ENCODE assay signal across 23 cellular contexts in the genomic region with DNA sequence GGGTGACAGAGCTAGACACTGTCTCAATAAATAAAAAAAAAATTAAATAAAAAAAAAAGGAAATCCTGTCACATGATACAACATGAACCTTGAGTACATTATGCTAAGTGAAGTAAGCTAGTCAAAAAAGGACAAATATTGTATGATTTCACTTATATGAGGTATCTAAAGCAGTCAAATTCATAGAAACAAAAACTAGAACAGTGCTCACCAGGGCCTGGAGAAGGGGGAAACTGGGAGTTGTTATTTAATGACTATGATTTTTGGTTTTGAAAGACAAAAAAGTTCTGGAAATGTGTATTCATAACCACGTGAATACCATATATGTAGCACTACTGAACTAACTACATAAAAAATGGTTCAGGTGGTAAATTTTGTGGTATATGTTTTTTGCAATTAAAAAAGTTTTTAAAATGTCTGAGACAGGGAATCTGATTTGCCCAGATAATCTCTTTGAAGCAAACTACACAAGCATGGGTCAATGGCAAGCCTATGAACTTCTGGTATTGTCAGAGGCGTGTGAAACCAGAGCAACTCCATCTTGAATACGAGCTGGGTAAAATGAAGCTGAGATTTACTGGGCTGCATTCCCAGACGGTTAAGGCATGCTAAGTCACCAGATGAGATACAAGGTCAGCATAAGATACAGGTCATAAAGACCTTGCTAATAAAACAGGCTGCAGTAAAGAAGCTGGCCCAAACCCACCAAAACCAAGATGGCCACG. TPM values are rescaled to one million over a fixed set of nuclear protein-coding genes. Genes with fewer than 3 reads are reported as not detected.
DNase-seq lines count a peak whose midpoint lies in the region; ATAC-seq and TF ChIP-seq lines count a peak whose summit lies in the region.
"Had no signal": no experiment of that assay in that cellular context is flagged by ENCODE, and none has a peak within 500 bp of the region (broad histone marks: within the 10 kb centered on the region; RNA-seq: fewer than 3 reads in every experiment).

No MANE protein-coding gene starts in this region.

- no peaks in the 10 kb centered on the region for H3K27me3 Mint-ChIP-seq in activated T-cell treated with anti-CD3 and anti-CD28 coated beads, Interleukin-2, amount 50 U/mL, for 4 hours (ENCODE audit: low read depth)
- no peaks in the 10 kb centered on the region for H3K27me3 Mint-ChIP-seq in HFFc6 (ENCODE audit: insufficient read depth)
- H3K27me3 Mint-ChIP-seq: CD4-positive, alpha-beta memory T cell had no signal

- H3K4me2 ChIP-seq in smooth muscle cell: no peak overlapping the region

- no peaks in the 10 kb centered on the region for H3K36me3 ChIP-seq in smooth muscle cell (ENCODE audit: low read depth)

- H3K4me3 ChIP-seq in smooth muscle cell: no peak overlapping the region
- H3K4me3 ChIP-seq: MG63 had no signal

- DNase-seq in activated T-cell treated with anti-CD3 and anti-CD28 coated beads, Interleukin-2, amount 50 U/mL, for 4 hours: no peak
- DNase-seq in activated T-cell treated with anti-CD3 and anti-CD28 coated beads, Interleukin-2, amount 50 U/mL, for 48 hours: no peak
- no peak for DNase-seq in HFFc6
- DNase-seq in amniotic epithelial cell (ENCODE audit: low read depth): peak; percentile 12
- no peak for DNase-seq in smooth muscle cell (lab: John Stamatoyannopoulos, UW; ENCODE audit: unreplicated experiment)
- DNase-seq in ecto neural progenitor cell (ENCODE audit: low spot score): no peak
- DNase-seq in amygdala (lab: John Stamatoyannopoulos, UW): no peak
- DNase-seq: C1 segment of cervical spinal cord; CD4-positive, alpha-beta memory T cell; COR-L47; GOT3; HCEC 1CT; IMR-90; KG1; MG63; NCI-H1105 treated with DMSO at 0.1 percent for 48 hours; NCI-H146; NCI-H1930; NCI-H2107; NCI-H446; NCI-H524 treated with DMSO at 0.1 percent for 48 hours; NCI-H774; SIG-M5 had no signal

- H3K9me3 Mint-ChIP-seq in activated T-cell treated with anti-CD3 and anti-CD28 coated beads, Interleukin-2, amount 50 U/mL, for 4 hours: no peaks in the 10 kb centered on the region
- no peaks in the 10 kb centered on the region for H3K9me3 Mint-ChIP-seq in HFFc6
- H3K9me3 Mint-ChIP-seq: CD4-positive, alpha-beta memory T cell had no signal

- no peaks in the 10 kb centered on the region for H3K4me1 ChIP-seq in smooth muscle cell (ENCODE audit: low read depth)

- 63% methylated on average over 5 of the region's 5 CpGs for WGBS in smooth muscle cell (ENCODE audit: low lambda C conversion rate)

- no peak for TF ChIP-seq CTCF in HFFc6 (IDR thresholded peaks at IDR 0.05)
- no peak for TF ChIP-seq CTCF in smooth muscle cell (IDR thresholded peaks at IDR 0.05; ENCODE audit: borderline replicate concordance, insufficient read depth, poor library complexity, severe bottlenecking)

- peaks cover 21% of the 10 kb centered on the region for H3K4me1 Mint-ChIP-seq in activated T-cell treated with anti-CD3 and anti-CD28 coated beads, Interleukin-2, amount 50 U/mL, for 4 hours (ENCODE audit: low read depth)
- H3K4me1 Mint-ChIP-seq in HFFc6 (ENCODE audit: low read depth): peaks cover 13% of the 10 kb centered on the region; the same call in 1 of the 2 replicates

- no peaks in the 10 kb centered on the region for H3K9me3 ChIP-seq in smooth muscle cell (replicated peaks; ENCODE audit: low read depth)
- H3K9me3 ChIP-seq: MG63 had no signal

- peaks cover 3% of the 10 kb centered on the region for H4K20me1 ChIP-seq in smooth muscle cell (ENCODE audit: low read depth)

- H3F3A ChIP-seq in smooth muscle cell (ENCODE audit: low read depth): no peaks in the 10 kb centered on the region

- H3K79me2 ChIP-seq in smooth muscle cell (ENCODE audit: low read depth): peaks cover 4% of the 10 kb centered on the region

- no peak overlapping the region for H3K9ac ChIP-seq in smooth muscle cell (ENCODE audit: low read depth)

- H3K27ac Mint-ChIP-seq in HFFc6: 0 out of 2 replicates have a peak overlapping the region, but pooled peaks have one; percentile 18
- H3K27ac Mint-ChIP-seq: CD4-positive, alpha-beta memory T cell had no signal

- no peak overlapping the region for H3K4me3 Mint-ChIP-seq in activated T-cell treated with anti-CD3 and anti-CD28 coated beads, Interleukin-2, amount 50 U/mL, for 4 hours
- H3K4me3 Mint-ChIP-seq in HFFc6: no peak overlapping the region
- H3K4me3 Mint-ChIP-seq: CD4-positive, alpha-beta memory T cell had no signal

- peak overlapping the region; percentile 25 for H3K27ac ChIP-seq in smooth muscle cell (ENCODE audit: low read depth)

- peaks cover 9% of the 10 kb centered on the region for H3K36me3 Mint-ChIP-seq in activated T-cell treated with anti-CD3 and anti-CD28 coated beads, Interleukin-2, amount 50 U/mL, for 4 hours (ENCODE audit: insufficient read depth)
- peaks cover 12% of the 10 kb centered on the region for H3K36me3 Mint-ChIP-seq in HFFc6 (ENCODE audit: low read depth)

- ATAC-seq in activated T-cell treated with anti-CD3 and anti-CD28 coated beads, Interleukin-2, amount 50 U/mL, for 4 hours: peak; percentile 48 to 67

- H2AFZ ChIP-seq in smooth muscle cell (ENCODE audit: low read depth): no peak overlapping the region

- H3K27me3 ChIP-seq in smooth muscle cell (ENCODE audit: low read depth): no peaks in the 10 kb centered on the region
- H3K27me3 ChIP-seq: MG63 had no signal

RNA-seq across cellular contexts. Expression of a gene that starts 42.3 kb away (rescaled TPM):
- 10 to 100 TPM; 17.8 to 22.3 (median 19.5) TPM for total RNA-seq in activated T-cell treated with anti-CD3 and anti-CD28 coated beads, Interleukin-2, amount 50 U/mL, for 4 hours
- total RNA-seq in HFFc6 (2021; fragmentation: NEBNext Ultra II Directional; extraction: Animal tissue kit (Norgen Biotek cat#: 25700)): 10 to 100 TPM; 16.3 to 20.0 (median 18.0) TPM
- total RNA-seq in smooth muscle cell: 44.9 and 66.2 TPM in 2 replicates
- 23.3 and 28.0 TPM in 2 replicates for polyA plus RNA-seq in smooth muscle cell

RNA-seq across cellular contexts. Expression of a gene that starts 42.4 kb away (rescaled TPM):
- total RNA-seq in activated T-cell treated with anti-CD3 and anti-CD28 coated beads, Interleukin-2, amount 50 U/mL, for 4 hours: 100 to 1,000 TPM; 229 to 243 (median 239) TPM
- 10 to 100 TPM; 80.9 to 95.1 (median 86.0) TPM for total RNA-seq in HFFc6 (2021; fragmentation: NEBNext Ultra II Directional; extraction: Animal tissue kit (Norgen Biotek cat#: 25700))
- 91.8 and 105 TPM in 2 replicates for total RNA-seq in smooth muscle cell
- polyA plus RNA-seq in smooth muscle cell: 29.6 and 31.6 TPM in 2 replicates
